Comparison of ENCODE assay signal across 1 cellular context in the genomic region with DNA sequence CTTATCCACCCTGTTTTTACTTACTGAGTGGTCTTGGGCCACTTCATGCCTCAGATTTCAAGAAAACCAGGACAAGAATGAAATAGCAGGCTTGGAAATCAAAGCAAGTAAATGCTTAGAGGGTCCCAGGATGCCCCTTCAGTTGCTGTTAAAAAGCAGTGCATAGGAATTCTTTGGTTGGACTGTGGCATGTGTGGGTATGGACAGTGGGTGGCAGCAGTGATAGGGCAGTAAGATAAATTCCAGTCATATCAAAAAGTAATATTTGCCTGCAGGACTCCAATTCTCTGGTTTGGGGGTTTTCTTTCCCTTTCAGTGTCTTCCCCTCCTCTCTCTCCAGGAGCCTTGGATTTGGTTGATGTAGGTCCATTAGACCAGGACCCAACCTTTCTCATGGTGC.
TF ChIP-seq lines count a peak whose summit lies in the region.

No MANE protein-coding gene starts in this region.

TF ChIP-seq in neural cell, 6 proteins besides CTCF, POLR2A, EP300 and RAD21 (continued from another document):
- TF ChIP-seq, protein P1, sequence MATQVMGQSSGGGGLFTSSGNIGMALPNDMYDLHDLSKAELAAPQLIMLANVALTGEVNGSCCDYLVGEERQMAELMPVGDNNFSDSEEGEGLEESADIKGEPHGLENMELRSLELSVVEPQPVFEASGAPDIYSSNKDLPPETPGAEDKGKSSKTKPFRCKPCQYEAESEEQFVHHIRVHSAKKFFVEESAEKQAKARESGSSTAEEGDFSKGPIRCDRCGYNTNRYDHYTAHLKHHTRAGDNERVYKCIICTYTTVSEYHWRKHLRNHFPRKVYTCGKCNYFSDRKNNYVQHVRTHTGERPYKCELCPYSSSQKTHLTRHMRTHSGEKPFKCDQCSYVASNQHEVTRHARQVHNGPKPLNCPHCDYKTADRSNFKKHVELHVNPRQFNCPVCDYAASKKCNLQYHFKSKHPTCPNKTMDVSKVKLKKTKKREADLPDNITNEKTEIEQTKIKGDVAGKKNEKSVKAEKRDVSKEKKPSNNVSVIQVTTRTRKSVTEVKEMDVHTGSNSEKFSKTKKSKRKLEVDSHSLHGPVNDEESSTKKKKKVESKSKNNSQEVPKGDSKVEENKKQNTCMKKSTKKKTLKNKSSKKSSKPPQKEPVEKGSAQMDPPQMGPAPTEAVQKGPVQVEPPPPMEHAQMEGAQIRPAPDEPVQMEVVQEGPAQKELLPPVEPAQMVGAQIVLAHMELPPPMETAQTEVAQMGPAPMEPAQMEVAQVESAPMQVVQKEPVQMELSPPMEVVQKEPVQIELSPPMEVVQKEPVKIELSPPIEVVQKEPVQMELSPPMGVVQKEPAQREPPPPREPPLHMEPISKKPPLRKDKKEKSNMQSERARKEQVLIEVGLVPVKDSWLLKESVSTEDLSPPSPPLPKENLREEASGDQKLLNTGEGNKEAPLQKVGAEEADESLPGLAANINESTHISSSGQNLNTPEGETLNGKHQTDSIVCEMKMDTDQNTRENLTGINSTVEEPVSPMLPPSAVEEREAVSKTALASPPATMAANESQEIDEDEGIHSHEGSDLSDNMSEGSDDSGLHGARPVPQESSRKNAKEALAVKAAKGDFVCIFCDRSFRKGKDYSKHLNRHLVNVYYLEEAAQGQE (IDR thresholded peaks at IDR 0.05; ENCODE audit: borderline replicate concordance) = no peak
- TF ChIP-seq POLR2AphosphoS5 (IDR thresholded peaks at IDR 0.05) (no peak), TAF1 (IDR thresholded peaks at IDR 0.05; ENCODE audit: low read depth) (no peak), SMC3 (conservative IDR thresholded peaks at IDR 0.05; ENCODE audit: poor library complexity) (no peak), EZH2 (IDR thresholded peaks at IDR 0.05; ENCODE audit: borderline replicate concordance, insufficient read depth, low read length, poor library complexity, severe bottlenecking) (no peak)
